In genomic region chr7:151057737-151057988, GRCh38 we compare ENCODE assay signal across 8 cellular contexts. TPM values are rescaled to one million over a fixed set of nuclear protein-coding genes. Genes with fewer than 3 reads are reported as not detected.
DNase-seq lines count a peak whose midpoint lies in the region; ATAC-seq, FAIRE-seq and TF ChIP-seq lines count a peak whose summit lies in the region.

Gene CDK5 (minus strand): TSS chr7:151057897. CDS start chr7:151057848, 49 bp downstream.

- H3K27ac ChIP-seq in Peyer's patch (peak within 1 kb of the TSS; percentile 91 to 96 (median 93)), epithelial cell of prostate (peak within 1 kb of the TSS; percentile 94), osteoblast (ENCODE audit: low read depth, low read length) (peak within 1 kb of the TSS; percentile 93)

- H3K4me3 ChIP-seq in Peyer's patch (peak within 1 kb of the TSS; percentile 61 to 87 (median 79)), osteoblast (ENCODE audit: insufficient read depth, low read length) (peak within 1 kb of the TSS; percentile 91)

- peaks cover 65% of the 10 kb centered on the region for H3K36me3 Mint-ChIP-seq in Calu3 (ENCODE audit: insufficient read depth, unreplicated experiment)

- H2AFZ ChIP-seq in osteoblast (ENCODE audit: low read length) = peak within 1 kb of the TSS; percentile 93

- peaks cover 33% of the 10 kb centered on the region for H3K4me1 Mint-ChIP-seq in Calu3 (ENCODE audit: low read depth, unreplicated experiment)

- CTCF ChIA-PET in Calu3 (lab: Charles Lee) = interaction anchor here (2.0 kb wide), 1 partner anchor 30 kb away, joined by 13 read pairs; the partner anchor contains the start of gene ABCB8

- no peak for TF ChIP-seq POLR2A in Peyer's patch (IDR thresholded peaks at IDR 0.05)

- H3K9me3 Mint-ChIP-seq in Calu3 (ENCODE audit: low read depth, unreplicated experiment) = no peaks in the 10 kb centered on the region

- peak within 1 kb of the TSS; percentile 100 for H3K4me2 ChIP-seq in osteoblast (ENCODE audit: insufficient read depth, low read length)

- peak within 1 kb of the TSS; percentile 67 for H3K27ac Mint-ChIP-seq in Calu3 (ENCODE audit: unreplicated experiment)

- DNase-seq in Calu3 (no peak), Peyer's patch (no peak), epithelial cell of prostate (ENCODE audit: low read depth, low spot score) (no peak), osteoblast (ENCODE audit: insufficient read length, low spot score, missing footprints) (no peak), germinal center (ENCODE audit: low spot score) (no peak), urothelium cell line (ENCODE audit: low spot score) (no peak)
- DNase-seq in activated CD4-positive, alpha-beta T cell treated with anti-CD3 and anti-CD28 coated beads, Interleukin-2, amount 50 U/mL, for 48 hours = no peak

- no peak for TF ChIP-seq CTCF in Calu3 (IDR thresholded peaks at IDR 0.05; ENCODE audit: unreplicated experiment)
- TF ChIP-seq CTCF in Peyer's patch (IDR thresholded peaks at IDR 0.05) = peak in 1 of 6 experiments; percentile 2
- TF ChIP-seq CTCF in osteoblast (IDR thresholded peaks at IDR 0.05; ENCODE audit: extremely low read depth, low read depth, low read length) = no peak

- H3K79me2 ChIP-seq in osteoblast (ENCODE audit: insufficient read depth, low read length) = peaks cover 28% of the 10 kb centered on the region

- no TSS peak for BruUV-seq in Calu3 (replicated peaks; lab: Mats Ljungman, UMichigan)

- H3K36me3 ChIP-seq in Peyer's patch = no peaks in the 10 kb centered on the region
- peaks cover 3% of the 10 kb centered on the region for H3K36me3 ChIP-seq in osteoblast (ENCODE audit: insufficient read depth, low read length)

- no peak for FAIRE-seq in urothelium cell line (lab: Jason Lieb, UNC)

- H3K27me3 ChIP-seq in Peyer's patch (no peaks in the 10 kb centered on the region), osteoblast (ENCODE audit: insufficient read depth, low read length) (no peaks in the 10 kb centered on the region)

- H3K9me3 ChIP-seq in Peyer's patch = no peaks in the 10 kb centered on the region
- no peaks in the 10 kb centered on the region for H3K9me3 ChIP-seq in osteoblast (ENCODE audit: low read depth, low read length)

- H3K27me3 Mint-ChIP-seq in Calu3 (ENCODE audit: unreplicated experiment) = no peaks in the 10 kb centered on the region

- peak within 1 kb of the TSS; percentile 94 for H3K4me3 Mint-ChIP-seq in Calu3 (ENCODE audit: low read depth, unreplicated experiment)

- ATAC-seq in GM21381 (IDR thresholded peaks at IDR 0.05; ENCODE audit: unreplicated experiment) = no peak

- intact Hi-C loops in Calu3 (cut with micrococcal nuclease; ENCODE audit: unreplicated experiment) = no loop called here

- H3K4me1 ChIP-seq in Peyer's patch (peaks cover 4 to 44% (median 18%) of the 10 kb centered on the region in 4 donors), osteoblast (ENCODE audit: insufficient read depth, low read length) (peaks cover 46% of the 10 kb centered on the region)

- peaks cover 16% of the 10 kb centered on the region for H4K20me1 ChIP-seq in osteoblast (ENCODE audit: insufficient read depth, low read length)

RNA-seq across cellular contexts. Expression of gene CDK5, which starts in this region (rescaled TPM):
- 23.5 and 24.6 TPM in 2 replicates for total RNA-seq in Calu3 (2022)
- total RNA-seq in Peyer's patch = 10 to 100 TPM in 3 of 4 donors, 1 to 10 TPM in 1; 6.9 to 15.4 (median 13.8) TPM
- total RNA-seq in osteoblast = 15.9 and 17.0 TPM in 2 replicates
